Comparison of ENCODE assay signal across 1 cellular context in the genomic region with DNA sequence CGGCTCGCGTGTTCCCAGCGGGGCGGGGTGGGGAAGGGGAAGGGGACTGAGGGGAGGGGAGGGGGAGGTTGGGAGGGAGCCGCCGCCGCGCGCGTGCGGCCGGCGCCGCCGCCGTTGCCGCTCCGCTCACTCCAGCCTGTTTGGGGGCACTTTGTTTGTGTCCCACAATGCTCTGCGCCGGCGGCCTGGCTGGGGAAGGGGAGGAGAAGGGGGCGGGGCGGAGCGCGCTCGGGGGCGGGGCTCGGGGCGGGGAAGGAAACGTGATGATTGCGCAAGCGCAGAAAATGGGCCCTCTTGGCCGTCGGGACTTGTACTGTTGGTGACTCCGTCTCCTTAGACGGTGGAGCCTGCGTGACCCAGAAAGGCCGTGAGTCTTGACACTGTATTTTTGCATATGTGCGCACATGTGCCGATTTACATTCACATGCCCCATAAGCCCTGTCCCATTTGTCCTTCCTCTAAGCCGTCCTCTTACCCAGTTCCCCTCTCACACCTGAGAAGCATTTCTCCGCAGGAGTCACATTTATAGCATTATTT.
TF ChIP-seq lines count a peak whose summit lies in the region.

A gene with protein sequence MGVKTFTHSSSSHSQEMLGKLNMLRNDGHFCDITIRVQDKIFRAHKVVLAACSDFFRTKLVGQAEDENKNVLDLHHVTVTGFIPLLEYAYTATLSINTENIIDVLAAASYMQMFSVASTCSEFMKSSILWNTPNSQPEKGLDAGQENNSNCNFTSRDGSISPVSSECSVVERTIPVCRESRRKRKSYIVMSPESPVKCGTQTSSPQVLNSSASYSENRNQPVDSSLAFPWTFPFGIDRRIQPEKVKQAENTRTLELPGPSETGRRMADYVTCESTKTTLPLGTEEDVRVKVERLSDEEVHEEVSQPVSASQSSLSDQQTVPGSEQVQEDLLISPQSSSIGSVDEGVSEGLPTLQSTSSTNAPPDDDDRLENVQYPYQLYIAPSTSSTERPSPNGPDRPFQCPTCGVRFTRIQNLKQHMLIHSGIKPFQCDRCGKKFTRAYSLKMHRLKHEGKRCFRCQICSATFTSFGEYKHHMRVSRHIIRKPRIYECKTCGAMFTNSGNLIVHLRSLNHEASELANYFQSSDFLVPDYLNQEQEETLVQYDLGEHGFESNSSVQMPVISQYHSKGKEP (minus strand): TSS at position 169 of the 537 bp plus-strand sequence. CDS start 53,044 bp downstream, outside the sequence.

TF ChIP-seq in IMR-90, 13 proteins besides CTCF, POLR2A, EP300 and RAD21:
- TF ChIP-seq CEBPB (IDR thresholded peaks at IDR 0.05; ENCODE audit: low read depth, low read length) (peak; percentile 97), CHD1 (IDR thresholded peaks at IDR 0.05; ENCODE audit: low read depth, low read length) (no peak), BHLHE40 (IDR thresholded peaks at IDR 0.05; ENCODE audit: low read depth, low read length) (peak; percentile 59; the same call in 1 of the 2 replicates), SMC3 (IDR thresholded peaks at IDR 0.05; ENCODE audit: low read depth, low read length) (no peak), MXI1 (IDR thresholded peaks at IDR 0.05; ENCODE audit: borderline replicate concordance, low read depth, low read length) (no peak), MAZ (IDR thresholded peaks at IDR 0.05; ENCODE audit: borderline replicate concordance, low read depth, low read length) (peak; percentile 68; the same call in 1 of the 2 replicates)
- TF ChIP-seq, protein P1, sequence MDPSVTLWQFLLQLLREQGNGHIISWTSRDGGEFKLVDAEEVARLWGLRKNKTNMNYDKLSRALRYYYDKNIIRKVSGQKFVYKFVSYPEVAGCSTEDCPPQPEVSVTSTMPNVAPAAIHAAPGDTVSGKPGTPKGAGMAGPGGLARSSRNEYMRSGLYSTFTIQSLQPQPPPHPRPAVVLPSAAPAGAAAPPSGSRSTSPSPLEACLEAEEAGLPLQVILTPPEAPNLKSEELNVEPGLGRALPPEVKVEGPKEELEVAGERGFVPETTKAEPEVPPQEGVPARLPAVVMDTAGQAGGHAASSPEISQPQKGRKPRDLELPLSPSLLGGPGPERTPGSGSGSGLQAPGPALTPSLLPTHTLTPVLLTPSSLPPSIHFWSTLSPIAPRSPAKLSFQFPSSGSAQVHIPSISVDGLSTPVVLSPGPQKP (IDR thresholded peaks at IDR 0.05; ENCODE audit: borderline replicate concordance, low read depth, low read length): no peak
